Comparison of ENCODE assay signal across 8 cellular contexts in genomic region chr19:45178262-45179062, GRCh38. TPM values are rescaled to one million over a fixed set of nuclear protein-coding genes. Genes with fewer than 3 reads are reported as not detected.
DNase-seq lines count a peak whose midpoint lies in the region; ATAC-seq and TF ChIP-seq lines count a peak whose summit lies in the region.

Gene BLOC1S3, plus strand, starts transcription at chr19:45178784. Its CDS starts 513 bp downstream, at chr19:45179297.

- peak within 1 kb of the TSS; percentile 95 to 100 (median 98) for H3K27ac Mint-ChIP-seq in CD14-positive monocyte

- H3K4me3 Mint-ChIP-seq in CD14-positive monocyte = peak within 1 kb of the TSS; percentile 88 to 96

- peak; percentile 25 for TF ChIP-seq CTCF in CD14-positive monocyte (IDR thresholded peaks at IDR 0.05)

- DNase-seq in CD14-positive monocyte (ENCODE audit: low spot score) (peak; percentile 100), NCI-H748 (lab: John Stamatoyannopoulos, UW; ENCODE audit: unreplicated experiment) (peak; percentile 100), dedifferentiated amniotic fluid mesenchymal stem cell (ENCODE audit: extremely low spot score) (peak; percentile 100), left lobe of liver (ENCODE audit: low spot score) (peak; percentile 100)
- peak; percentile 100 for DNase-seq in activated CD4-positive, alpha-beta T cell treated with anti-CD3 and anti-CD28 coated beads, Interleukin-2, amount 50 U/mL, for 1 hour
- DNase-seq in stimulated activated CD4-positive, alpha-beta T cell treated with anti-CD3 and anti-CD28 coated beads, Interleukin-2, amount 100 ng/mL, for 4 hours (ENCODE audit: low read depth) = peak; percentile 100

- intact Hi-C loops in CD14-positive monocyte (cut with micrococcal nuclease) = loop anchor here in 1 of 2 donors (5.0 kb wide), 2 partner anchors 86 to 101 kb away; partner anchors contain the start of genes GEMIN7, PPP1R37 and ZNF296

- peaks cover 0 to under 1% (median 0%) of the 10 kb centered on the region in 3 donors for H3K27me3 Mint-ChIP-seq in CD14-positive monocyte (ENCODE audit: low read depth in 3 of 3)

- peaks cover 49% of the 10 kb centered on the region for H3K4me1 Mint-ChIP-seq in CD14-positive monocyte

- ATAC-seq in GM19351 (IDR thresholded peaks at IDR 0.05; ENCODE audit: unreplicated experiment) (peak; percentile 81), HG03521 (IDR thresholded peaks at IDR 0.05; ENCODE audit: unreplicated experiment) (peak; percentile 81), left lobe of liver (peak; percentile 90)

- peaks cover 17 to 26% of the 10 kb centered on the region in 2 donors for H3K36me3 Mint-ChIP-seq in CD14-positive monocyte

- H3K9me3 Mint-ChIP-seq in CD14-positive monocyte = peaks cover 0 to 2% (median 0%) of the 10 kb centered on the region in 7 donors

RNA-seq across cellular contexts. Expression of gene BLOC1S3, which starts in this region (rescaled TPM):
- 1 to 10 TPM; 2.9 to 4.7 TPM for polyA plus RNA-seq in CD14-positive monocyte
- total RNA-seq in left lobe of liver = 6.5 TPM

Comparison
In these comparisons a context has a peak if more than half of its experiments do, and no peak if none do; other contexts are left out.
1. Peak in every context shown above with its lines: DNase-seq and ATAC-seq.